In the genomic region with DNA sequence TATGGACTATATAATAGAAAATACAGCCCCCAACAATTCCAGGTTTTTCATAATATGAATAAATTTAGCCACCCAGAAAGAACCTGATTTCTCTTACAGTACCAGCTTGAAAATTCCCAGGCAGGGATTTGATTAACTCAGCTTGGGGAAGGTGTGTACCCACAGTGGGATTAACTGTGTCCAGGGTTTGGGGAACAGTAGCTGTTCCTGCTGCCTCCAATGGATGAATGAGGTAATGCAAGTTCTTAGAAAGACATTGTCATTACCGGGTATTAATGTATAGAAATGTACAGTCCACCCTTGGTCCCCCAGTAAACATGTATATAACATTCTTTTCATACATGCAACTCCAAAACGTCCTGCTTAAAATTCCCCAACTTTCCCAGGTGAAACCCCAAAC, we compare ENCODE assay signal across 8 cellular contexts.
A peak's percentile ranks its signal among the peaks of the same experiment; 100 is the strongest.
DNase-seq lines count a peak whose midpoint lies in the region; ATAC-seq and TF ChIP-seq lines count a peak whose summit lies in the region.

No MANE protein-coding gene starts in this region.

- H3K9ac ChIP-seq in mammary epithelial cell (ENCODE audit: insufficient read depth, low read length), result no peak overlapping the region

- H3K4me1 Mint-ChIP-seq in stimulated activated naive B cell treated with anti-CD40 and anti-IgM and Interleukin-4, amounts not matched to agents 10 μg/mL and 1 μg/mL and 100 μg/mL, for 72 hours, result no peaks in the 10 kb centered on the region

- DNase-seq in AG04449 (ENCODE audit: low read depth, low spot score), result no peak
- DNase-seq in mammary epithelial cell, result no peak
- DNase-seq in stimulated activated naive B cell treated with anti-CD40 and anti-IgM and Interleukin-4, amounts not matched to agents 10 μg/mL and 1 μg/mL and 100 μg/mL, for 72 hours, result no peak
- no peak for DNase-seq in upper lobe of left lung
- no peak for DNase-seq in GM19240 (ENCODE audit: insufficient read length, low spot score)
- DNase-seq in OCI-M2 (lab: John Stamatoyannopoulos, UW; ENCODE audit: unreplicated experiment), result no peak

- H3K36me3 ChIP-seq in mammary epithelial cell (ENCODE audit: insufficient read depth, low read length), result no peaks in the 10 kb centered on the region
- H3K36me3 ChIP-seq in upper lobe of left lung, result no peaks in the 10 kb centered on the region

- no peaks in the 10 kb centered on the region for H3K9me3 ChIP-seq in mammary epithelial cell (replicated peaks; ENCODE audit: insufficient read depth, low read length)
- no peaks in the 10 kb centered on the region for H3K9me3 ChIP-seq in upper lobe of left lung

- TF ChIP-seq POLR2A in upper lobe of left lung (IDR thresholded peaks at IDR 0.05), result no peak

- 55% methylated on average over 2 of the region's 2 CpGs for WGBS in mammary epithelial cell (ENCODE audit: low coverage, missing lambda C conversion rate)
- WGBS in upper lobe of left lung, 2 donors, result 48 to 56% methylated on average over 2 of the region's 2 CpGs

- ATAC-seq in GM18870 (IDR thresholded peaks at IDR 0.05; ENCODE audit: unreplicated experiment) (peak; percentile 90), HG03354 (IDR thresholded peaks at IDR 0.05; ENCODE audit: poor library complexity, severe bottlenecking, unreplicated experiment) (peak; percentile 90), upper lobe of left lung (ENCODE audit: low FRiP score in 2 of 2) (no peak)
- ATAC-seq in stimulated activated naive B cell treated with anti-CD40 and anti-IgM and Interleukin-4, amounts not matched to agents 10 μg/mL and 1 μg/mL and 100 μg/mL, for 72 hours (replicated peaks), result no peak

- H3K4me2 ChIP-seq in mammary epithelial cell (ENCODE audit: insufficient read depth, low read depth, low read length), result no peak overlapping the region

- CTCF ChIA-PET in AG04449 (lab: Yijun Ruan, JAX), result no interaction called here
- CTCF ChIA-PET in mammary epithelial cell (lab: Charles Lee; ENCODE audit: low non-redundant PET), result interaction anchor here (0.5 kb wide), 1 partner anchor 105 kb away, joined by 5 read pairs; no protein-coding TSS in a partner anchor

- no peak overlapping the region for H3K27ac Mint-ChIP-seq in stimulated activated naive B cell treated with anti-CD40 and anti-IgM and Interleukin-4, amounts not matched to agents 10 μg/mL and 1 μg/mL and 100 μg/mL, for 72 hours

- POLR2A ChIA-PET in AG04449 (lab: Yijun Ruan, JAX), result no interaction called here

- no peaks in the 10 kb centered on the region for H3K79me2 ChIP-seq in mammary epithelial cell (ENCODE audit: insufficient read depth, low read length)

- TF ChIP-seq CTCF in AG04449 (IDR thresholded peaks at IDR 0.05; ENCODE audit: insufficient read depth, low read length, missing control alignments), result peak; percentile 8
- peak; percentile 41 to 58 for TF ChIP-seq CTCF in mammary epithelial cell (conservative IDR thresholded peaks at IDR 0.05 in 1 of 2, IDR thresholded peaks at IDR 0.05 in 1 of 2; ENCODE audit: extremely low read depth in 1 of 2, insufficient read depth in 1 of 2, low read depth in 1 of 2, low read length in 2 of 2)
- TF ChIP-seq CTCF in upper lobe of left lung (IDR thresholded peaks at IDR 0.05), result peak in 1 of 6 experiments; percentile 24

- H3K27ac ChIP-seq in mammary epithelial cell (ENCODE audit: insufficient read depth, low read depth, low read length) (no peak overlapping the region), upper lobe of left lung (no peak overlapping the region)

- dilution Hi-C loops in mammary epithelial cell (cut with HindIII; ENCODE audit: low sequenced_read_pairs), result no loop called here

- H3K4me3 ChIP-seq in AG04449 (ENCODE audit: low read depth, low read length), result no peak overlapping the region
- H3K4me3 ChIP-seq in mammary epithelial cell (replicated peaks in 1 of 3; ENCODE audit: insufficient read depth in 1 of 3, low read depth in 2 of 3, low read length in 3 of 3), result no peak overlapping the region
- H3K4me3 ChIP-seq in upper lobe of left lung, result no peak overlapping the region

- TF ChIP-seq EP300 in upper lobe of left lung (IDR thresholded peaks at IDR 0.05), result no peak

- H3K4me1 ChIP-seq in mammary epithelial cell (ENCODE audit: insufficient read depth, low read length), result no peaks in the 10 kb centered on the region
- no peaks in the 10 kb centered on the region for H3K4me1 ChIP-seq in upper lobe of left lung

- no peaks in the 10 kb centered on the region for H3K27me3 Mint-ChIP-seq in stimulated activated naive B cell treated with anti-CD40 and anti-IgM and Interleukin-4, amounts not matched to agents 10 μg/mL and 1 μg/mL and 100 μg/mL, for 72 hours

- in situ Hi-C loops in mammary epithelial cell (cut with MboI; ENCODE audit: low sequenced_read_pairs in 2 of 2), result no loop called here

- H3K9me3 Mint-ChIP-seq in stimulated activated naive B cell treated with anti-CD40 and anti-IgM and Interleukin-4, amounts not matched to agents 10 μg/mL and 1 μg/mL and 100 μg/mL, for 72 hours, result peaks cover 0 to 1% of the 10 kb centered on the region in 2 donors

- H4K20me1 ChIP-seq in mammary epithelial cell (ENCODE audit: insufficient read depth, low read length), result no peaks in the 10 kb centered on the region

- no peaks in the 10 kb centered on the region for H3K36me3 Mint-ChIP-seq in stimulated activated naive B cell treated with anti-CD40 and anti-IgM and Interleukin-4, amounts not matched to agents 10 μg/mL and 1 μg/mL and 100 μg/mL, for 72 hours

- no peaks in the 10 kb centered on the region for H3K27me3 ChIP-seq in mammary epithelial cell (ENCODE audit: insufficient read depth, low read length)
- no peaks in the 10 kb centered on the region for H3K27me3 ChIP-seq in upper lobe of left lung

- H2AFZ ChIP-seq in mammary epithelial cell (ENCODE audit: low read depth, low read length), result no peak overlapping the region

- no peak overlapping the region for H3K4me3 Mint-ChIP-seq in stimulated activated naive B cell treated with anti-CD40 and anti-IgM and Interleukin-4, amounts not matched to agents 10 μg/mL and 1 μg/mL and 100 μg/mL, for 72 hours

- intact Hi-C loops in mammary epithelial cell (cut with micrococcal nuclease), result no loop called here

- BruUV-seq in mammary epithelial cell (replicated peaks; lab: Mats Ljungman, UMichigan), result no TSS peak

Comparison
In these comparisons a context has a peak if more than half of its experiments do, and no peak if none do; other contexts are left out.
1. ATAC-seq: peak in GM18870 (single experiment) and HG03354 (single experiment); none in stimulated activated naive B cell treated with anti-CD40 and anti-IgM and Interleukin-4, amounts not matched to agents 10 μg/mL and 1 μg/mL and 100 μg/mL, for 72 hours (0 of 2) and upper lobe of left lung (0 of 2).